In genomic region chr6:49555951-49556350, GRCh38 we compare ENCODE assay signal across 36 cellular contexts. TPM values are rescaled to one million over a fixed set of nuclear protein-coding genes. Genes with fewer than 3 reads are reported as not detected.
A peak's percentile ranks its signal among the peaks of the same experiment; 100 is the strongest.
DNase-seq lines count a peak whose midpoint lies in the region; ATAC-seq, FAIRE-seq and TF ChIP-seq lines count a peak whose summit lies in the region.
"Had no signal": no experiment of that assay in that cellular context is flagged by ENCODE, and none has a peak within 500 bp of the region (broad histone marks: within the 10 kb centered on the region; RNA-seq: fewer than 3 reads in every experiment).

No MANE protein-coding gene starts in this region.

- FAIRE-seq in A549 (lab: Jason Lieb, UNC), result no peak
- FAIRE-seq: GM12891, TTC549 had no signal

- no peak overlapping the region for H3K27ac Mint-ChIP-seq in activated T-helper 17 cell treated with anti-CD3 and anti-CD28 coated beads, Interleukin-2, amount 50 U/mL, for 72 hours
- H3K27ac Mint-ChIP-seq: activated naive CD8-positive, alpha-beta T cell treated with anti-CD3 and anti-CD28 coated beads, Interleukin-2, amount 50 U/mL, for 24 hours; CD8-positive, alpha-beta memory T cell; dendritic cell treated with granulocyte-macrophage colony-stimulating factor and Interleukin-4, amounts not matched to agents 40 ng/mL and 50 ng/mL, for 4 days; nephron; stimulated activated naive B cell treated with anti-CD40 and anti-IgM and Interleukin-4, amounts not matched to agents 10 μg/mL and 1 μg/mL and 100 μg/mL, for 72 hours; T-helper 1 cell treated with Interleukin-12 subunit alpha and Interleukin-12 subunit beta and Interleukin-4 antibody, amounts not matched to agents 30 μg/mL and 1 μg/mL, for 36 hours had no signal

- H3K36me3 ChIP-seq in PC-9 (ENCODE audit: low read depth), result no peaks in the 10 kb centered on the region; the same call in 1 of the 2 replicates
- no peaks in the 10 kb centered on the region for H3K36me3 ChIP-seq in colonic mucosa
- H3K36me3 ChIP-seq in muscle layer of duodenum (ENCODE audit: control insufficient read depth in 1 of 2, insufficient read depth in 2 of 2, low read length in 2 of 2), result no peaks in the 10 kb centered on the region
- H3K36me3 ChIP-seq: esophagus muscularis mucosa, heart left ventricle, upper lobe of right lung had no signal

- H3K27ac ChIP-seq in A549, result peak overlapping the region; percentile 80 to 86
- H3K27ac ChIP-seq in PC-9, result peak overlapping the region; percentile 84
- H3K27ac ChIP-seq in colonic mucosa, result peak overlapping the region; percentile 74
- peak overlapping the region; percentile 5 for H3K27ac ChIP-seq in muscle layer of duodenum (ENCODE audit: low read length)
- H3K27ac ChIP-seq: esophagus muscularis mucosa, heart left ventricle, upper lobe of right lung had no signal

- no peaks in the 10 kb centered on the region for H3K9me3 ChIP-seq in A549
- no peaks in the 10 kb centered on the region for H3K9me3 ChIP-seq in PC-9 (ENCODE audit: insufficient read depth, low read depth)
- no peaks in the 10 kb centered on the region for H3K9me3 ChIP-seq in colonic mucosa
- no peaks in the 10 kb centered on the region for H3K9me3 ChIP-seq in muscle layer of duodenum (ENCODE audit: control insufficient read depth in 1 of 2, low read length in 2 of 2)
- H3K9me3 ChIP-seq: esophagus muscularis mucosa, heart left ventricle, mucosa of descending colon, SK-N-SH, upper lobe of right lung had no signal

- H3K9ac ChIP-seq in colonic mucosa (ENCODE audit: low read depth in 2 of 2, low read length in 2 of 2), result no peak overlapping the region
- H3K9ac ChIP-seq: SK-N-SH had no signal

- ATAC-seq in A549, result no peak
- ATAC-seq in HG02763 (IDR thresholded peaks at IDR 0.05; ENCODE audit: unreplicated experiment), result no peak
- ATAC-seq in GM18498 (IDR thresholded peaks at IDR 0.05; ENCODE audit: unreplicated experiment), result no peak
- no peak for ATAC-seq in activated T-helper 17 cell treated with anti-CD3 and anti-CD28 coated beads, Interleukin-2, amount 50 U/mL, for 72 hours (replicated peaks)
- ATAC-seq in HG03354 (IDR thresholded peaks at IDR 0.05; ENCODE audit: poor library complexity, severe bottlenecking, unreplicated experiment), result no peak
- ATAC-seq: activated naive CD8-positive, alpha-beta T cell treated with anti-CD3 and anti-CD28 coated beads, Interleukin-2, amount 50 U/mL, for 24 hours; stimulated activated naive B cell treated with anti-CD40 and anti-IgM and Interleukin-4, amounts not matched to agents 10 μg/mL and 1 μg/mL and 100 μg/mL, for 72 hours had no signal

- no peak for TF ChIP-seq EP300 in A549 (IDR thresholded peaks at IDR 0.05)

- CTCF ChIA-PET in A549 (lab: Yijun Ruan, JAX) (no interaction called here), PC-9 (lab: Charles Lee) (no interaction called here)

- no peaks in the 10 kb centered on the region for H3K9me3 Mint-ChIP-seq in activated T-helper 17 cell treated with anti-CD3 and anti-CD28 coated beads, Interleukin-2, amount 50 U/mL, for 72 hours
- H3K9me3 Mint-ChIP-seq: activated naive CD8-positive, alpha-beta T cell treated with anti-CD3 and anti-CD28 coated beads, Interleukin-2, amount 50 U/mL, for 24 hours; CD8-positive, alpha-beta memory T cell; central memory CD8-positive, alpha-beta T cell; dendritic cell treated with granulocyte-macrophage colony-stimulating factor and Interleukin-4, amounts not matched to agents 40 ng/mL and 50 ng/mL, for 4 days; nephron; stimulated activated naive B cell treated with anti-CD40 and anti-IgM and Interleukin-4, amounts not matched to agents 10 μg/mL and 1 μg/mL and 100 μg/mL, for 72 hours; T-helper 1 cell treated with Interleukin-12 subunit alpha and Interleukin-12 subunit beta and Interleukin-4 antibody, amounts not matched to agents 30 μg/mL and 1 μg/mL, for 36 hours had no signal

- H3K4me1 ChIP-seq in A549 (peaks cover 58% of the 10 kb centered on the region), PC-9 (replicated peaks; ENCODE audit: insufficient read depth) (peaks cover 57% of the 10 kb centered on the region), colonic mucosa (no peaks in the 10 kb centered on the region), muscle layer of duodenum (ENCODE audit: control insufficient read depth in 1 of 2, insufficient read depth in 2 of 2, low read length in 2 of 2) (peaks cover 0 to 8% of the 10 kb centered on the region in 2 donors)

- H2AFZ ChIP-seq in PC-9, result no peak overlapping the region

- H3K4me3 ChIP-seq in A549 (peak overlapping the region; percentile 12; the same call in 1 of the 3 replicates), PC-9 (no peak overlapping the region), colonic mucosa (no peak overlapping the region), muscle layer of duodenum (ENCODE audit: low read depth in 1 of 2, low read length in 2 of 2) (no peak overlapping the region)
- H3K4me3 ChIP-seq: esophagus muscularis mucosa, heart left ventricle, lung, mucosa of descending colon, upper lobe of right lung had no signal

- no peak overlapping the region for H3K4me3 Mint-ChIP-seq in activated T-helper 17 cell treated with anti-CD3 and anti-CD28 coated beads, Interleukin-2, amount 50 U/mL, for 72 hours
- H3K4me3 Mint-ChIP-seq: activated naive CD8-positive, alpha-beta T cell treated with anti-CD3 and anti-CD28 coated beads, Interleukin-2, amount 50 U/mL, for 24 hours; CD8-positive, alpha-beta memory T cell; central memory CD8-positive, alpha-beta T cell; dendritic cell treated with granulocyte-macrophage colony-stimulating factor and Interleukin-4, amounts not matched to agents 40 ng/mL and 50 ng/mL, for 4 days; nephron; stimulated activated naive B cell treated with anti-CD40 and anti-IgM and Interleukin-4, amounts not matched to agents 10 μg/mL and 1 μg/mL and 100 μg/mL, for 72 hours; T-helper 1 cell treated with Interleukin-12 subunit alpha and Interleukin-12 subunit beta and Interleukin-4 antibody, amounts not matched to agents 30 μg/mL and 1 μg/mL, for 36 hours had no signal

- no peak for TF ChIP-seq POLR2A in A549 (IDR thresholded peaks at IDR 0.05; ENCODE audit: low read length)

- no peaks in the 10 kb centered on the region for H3K9me2 ChIP-seq in PC-9 (ENCODE audit: insufficient read depth)
- H3K9me2 ChIP-seq: SK-N-SH had no signal

- H4K20me1 ChIP-seq in PC-9 (ENCODE audit: insufficient read depth), result no peaks in the 10 kb centered on the region

- no peak for TF ChIP-seq RAD21 in A549 (conservative IDR thresholded peaks at IDR 0.05 in 1 of 2, IDR thresholded peaks at IDR 0.05 in 1 of 2)

- POLR2A ChIA-PET in A549 (lab: Yijun Ruan, JAX) (no interaction called here), PC-9 (lab: Charles Lee; ENCODE audit: unreplicated experiment) (no interaction called here)

- peaks cover 22% of the 10 kb centered on the region for H3K79me2 ChIP-seq in PC-9 (ENCODE audit: low read depth)

- TF ChIP-seq CTCF in A549 (IDR thresholded peaks at IDR 0.05), result no peak
- TF ChIP-seq CTCF in PC-9 (conservative IDR thresholded peaks at IDR 0.05), result no peak
- no peak for TF ChIP-seq CTCF in colonic mucosa (IDR thresholded peaks at IDR 0.05)

- H3K4me2 ChIP-seq in A549 (peak overlapping the region; percentile 85), PC-9 (peak overlapping the region; percentile 43)
- H3K4me2 ChIP-seq: SK-N-SH had no signal

- H3K27me3 Mint-ChIP-seq in activated T-helper 17 cell treated with anti-CD3 and anti-CD28 coated beads, Interleukin-2, amount 50 U/mL, for 72 hours, result peaks cover 11% of the 10 kb centered on the region

- 49% methylated on average over 4 of the region's 4 CpGs for WGBS in A549 (ENCODE audit: missing lambda C conversion rate)

- no peaks in the 10 kb centered on the region for H3K27me3 ChIP-seq in PC-9 (ENCODE audit: insufficient read depth, low read depth)
- no peaks in the 10 kb centered on the region for H3K27me3 ChIP-seq in colonic mucosa
- no peaks in the 10 kb centered on the region for H3K27me3 ChIP-seq in muscle layer of duodenum (ENCODE audit: low read depth, low read length)

- H3K36me3 Mint-ChIP-seq in activated T-helper 17 cell treated with anti-CD3 and anti-CD28 coated beads, Interleukin-2, amount 50 U/mL, for 72 hours (ENCODE audit: low read depth), result no peaks in the 10 kb centered on the region
- H3K36me3 Mint-ChIP-seq: CD8-positive, alpha-beta memory T cell; stimulated activated naive B cell treated with anti-CD40 and anti-IgM and Interleukin-4, amounts not matched to agents 10 μg/mL and 1 μg/mL and 100 μg/mL, for 72 hours had no signal

- peaks cover 6% of the 10 kb centered on the region for H3K4me1 Mint-ChIP-seq in activated T-helper 17 cell treated with anti-CD3 and anti-CD28 coated beads, Interleukin-2, amount 50 U/mL, for 72 hours

- BruUV-seq in PC-9 (replicated peaks; lab: Mats Ljungman, UMichigan), result no TSS peak

- intact Hi-C loops in PC-9 (cut with micrococcal nuclease; ENCODE audit: unreplicated experiment) (loop anchor here (10.0 kb wide), 1 partner anchor 109 kb away; no protein-coding TSS in a partner anchor), colonic mucosa (cut with DNase I) (no loop called here)

- no peak for DNase-seq in A549 (ENCODE audit: low read depth in 1 of 2, low spot score in 1 of 2)
- DNase-seq in PC-9, result no peak
- DNase-seq in colonic mucosa, result no peak
- DNase-seq: activated CD4-positive, alpha-beta T cell treated with anti-CD3 and anti-CD28 coated beads, Interleukin-2, amount 50 U/mL, for 48 hours; activated naive CD4-positive, alpha-beta T cell; activated naive CD8-positive, alpha-beta T cell treated with anti-CD3 and anti-CD28 coated beads, Interleukin-2, amount 50 U/mL, for 24 hours; activated T-cell treated with anti-CD3 and anti-CD28 coated beads, Interleukin-2, amount 50 U/mL, for 48 hours; CD8-positive, alpha-beta memory T cell; foreskin melanocyte; heart left ventricle; NCI-H1048; NCI-H1694; SK-N-SH; stimulated activated naive B cell treated with anti-CD40 and anti-IgM and Interleukin-4, amounts not matched to agents 10 μg/mL and 1 μg/mL and 100 μg/mL, for 72 hours; upper lobe of right lung had no signal

- peaks cover 38% of the 10 kb centered on the region for H3F3A ChIP-seq in PC-9 (ENCODE audit: insufficient read depth, low read depth)

RNA-seq across cellular contexts. Expression of gene C6orf141, which starts 5.5 kb away (rescaled TPM):
- 20.5 and 24.9 TPM in 2 replicates for polyA plus RNA-seq in A549 (2011; rRNA removed)
- polyA plus RNA-seq in A549 (2012; cell fraction: cytosol; rRNA removed), result 11.0 and 12.8 TPM in 2 replicates
- polyA plus RNA-seq in A549 (2012; cell fraction: nucleus; rRNA removed), result 50.8 and 65.7 TPM in 2 replicates
- polyA plus RNA-seq in A549 (2017; fragmentation: RNase III; extraction: RNeasy Plus Mini Kit Qiagen cat#74134 plus additional on column Dnase treatment), result 29.9 to 34.4 TPM (median 33.2 TPM) in 3 replicates
- 6.0 and 8.4 TPM in 2 replicates for polyA minus RNA-seq in A549 (2011; rRNA and poly(A)+ RNA removed)
- total RNA-seq in PC-9 (2021), result 12.3 and 21.9 TPM in 2 replicates
- total RNA-seq in colonic mucosa, result 10 to 100 TPM; 10.4 to 11.2 TPM
- total RNA-seq in activated T-helper 17 cell treated with anti-CD3 and anti-CD28 coated beads, Interleukin-2, amount 50 U/mL, for 72 hours, result not detected
- total RNA-seq: CD8-positive, alpha-beta memory T cell; IMR-90; osteoblast had no signal
- polyA plus RNA-seq: AG04450; CD8-positive, alpha-beta memory T cell; IMR-90; SK-N-SH had no signal

RNA-seq across cellular contexts. Expression of gene GLYATL3, which starts 56.2 kb away (rescaled TPM):
- not detected in 2 replicates for polyA plus RNA-seq in A549 (2011; rRNA removed)
- not detected in 2 replicates for polyA plus RNA-seq in A549 (2012; cell fraction: cytosol; rRNA removed)
- polyA plus RNA-seq in A549 (2012; cell fraction: nucleus; rRNA removed), result not detected in 2 replicates
- not detected in 3 replicates for polyA plus RNA-seq in A549 (2017; fragmentation: RNase III; extraction: RNeasy Plus Mini Kit Qiagen cat#74134 plus additional on column Dnase treatment)
- not detected in 2 replicates for polyA minus RNA-seq in A549 (2011; rRNA and poly(A)+ RNA removed)
- total RNA-seq in PC-9 (2021), result not detected in 2 replicates
- under 1 TPM in 1 of 2 donors, not detected in 1; 0.25 TPM for total RNA-seq in colonic mucosa
- total RNA-seq in activated T-helper 17 cell treated with anti-CD3 and anti-CD28 coated beads, Interleukin-2, amount 50 U/mL, for 72 hours, result not detected
- total RNA-seq: CD8-positive, alpha-beta memory T cell; esophagus muscularis mucosa; H7; heart left ventricle; IMR-90; kidney epithelial cell; lung; mucosa of descending colon; osteoblast; skeletal muscle tissue; upper lobe of right lung had no signal
- polyA plus RNA-seq: AG04450; BJ; CD8-positive, alpha-beta memory T cell; heart left ventricle; IMR-90; lung; SK-N-SH had no signal

Comparison
In these comparisons a context has a peak if more than half of its experiments do, and no peak if none do; other contexts are left out.
1. H3K27ac ChIP-seq: peak in every context shown above with its lines; median percentile 84 in PC-9; 83 in A549; 74 in colonic mucosa; 5 in muscle layer of duodenum.
2. RNA of gene C6orf141, which starts 5.5 kb away (total RNA-seq): 12.3 to 21.9 TPM in PC-9 and 10.4 to 11.2 TPM in colonic mucosa; not detected in activated T-helper 17 cell treated with anti-CD3 and anti-CD28 coated beads, Interleukin-2, amount 50 U/mL, for 72 hours; every median in the first group is over 10 times any median in the second.